ENCODE assay signal across 1 cellular context in genomic region chr20:49313271-49313670, GRCh38.
TF ChIP-seq lines count a peak whose summit lies in the region.

No MANE protein-coding gene starts in this region.

TF ChIP-seq in HepG2, 621 proteins besides CTCF, POLR2A, EP300 and RAD21:
- TF ChIP-seq, protein P1, sequence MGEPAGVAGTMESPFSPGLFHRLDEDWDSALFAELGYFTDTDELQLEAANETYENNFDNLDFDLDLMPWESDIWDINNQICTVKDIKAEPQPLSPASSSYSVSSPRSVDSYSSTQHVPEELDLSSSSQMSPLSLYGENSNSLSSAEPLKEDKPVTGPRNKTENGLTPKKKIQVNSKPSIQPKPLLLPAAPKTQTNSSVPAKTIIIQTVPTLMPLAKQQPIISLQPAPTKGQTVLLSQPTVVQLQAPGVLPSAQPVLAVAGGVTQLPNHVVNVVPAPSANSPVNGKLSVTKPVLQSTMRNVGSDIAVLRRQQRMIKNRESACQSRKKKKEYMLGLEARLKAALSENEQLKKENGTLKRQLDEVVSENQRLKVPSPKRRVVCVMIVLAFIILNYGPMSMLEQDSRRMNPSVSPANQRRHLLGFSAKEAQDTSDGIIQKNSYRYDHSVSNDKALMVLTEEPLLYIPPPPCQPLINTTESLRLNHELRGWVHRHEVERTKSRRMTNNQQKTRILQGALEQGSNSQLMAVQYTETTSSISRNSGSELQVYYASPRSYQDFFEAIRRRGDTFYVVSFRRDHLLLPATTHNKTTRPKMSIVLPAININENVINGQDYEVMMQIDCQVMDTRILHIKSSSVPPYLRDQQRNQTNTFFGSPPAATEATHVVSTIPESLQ (CRISPR knock-in tag; conservative IDR thresholded peaks at IDR 0.05), result no peak
- 0 out of 2 replicates have a peak, but pooled peaks have one; percentile 19 for TF ChIP-seq PHF21A (CRISPR knock-in tag; IDR thresholded peaks at IDR 0.05)
